ENCODE assay signal across 27 cellular contexts in the genomic region with DNA sequence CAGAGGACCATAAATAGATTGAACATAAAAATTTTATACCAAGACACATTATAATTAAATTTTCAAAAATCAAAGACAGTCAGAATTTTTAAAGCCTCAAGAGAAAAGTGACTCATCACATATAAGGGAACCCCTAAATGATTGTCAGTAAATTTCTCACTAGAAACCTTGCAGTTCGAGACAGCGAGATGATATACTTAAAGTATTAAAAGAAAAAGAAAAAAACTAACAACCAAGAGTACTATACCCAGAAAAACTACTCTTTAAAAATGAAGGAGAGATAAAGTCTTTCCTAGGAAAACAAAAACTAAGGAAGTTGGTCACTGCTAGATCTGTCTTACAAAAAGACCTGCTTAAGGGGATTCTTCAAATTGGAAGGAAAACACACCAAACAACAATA.
A peak's percentile ranks its signal among the peaks of the same experiment; 100 is the strongest.
DNase-seq lines count a peak whose midpoint lies in the region; TF ChIP-seq lines count a peak whose summit lies in the region.
"Had no signal": no experiment of that assay in that cellular context is flagged by ENCODE, and none has a peak within 500 bp of the region (broad histone marks: within the 10 kb centered on the region; RNA-seq: fewer than 3 reads in every experiment).

No MANE protein-coding gene starts in this region.

- no peaks in the 10 kb centered on the region for H3K4me1 ChIP-seq in HEK293 (ENCODE audit: control insufficient read depth, insufficient read depth, low read length)
- H3K4me1 ChIP-seq: A549; BE2C; BLaER1; BLaER1 treated with 17β-estradiol and CSF1 and Interleukin-3, amounts not matched to agents 10 nM and 100 nM; Caco-2 had no signal

- CTCF ChIA-PET in HEK293 (lab: Yijun Ruan, JAX), result no interaction called here

- no peaks in the 10 kb centered on the region for H3K9me3 ChIP-seq in HEK293 (ENCODE audit: control insufficient read depth, insufficient read depth, low read depth, low read length)
- H3K9me3 ChIP-seq: BE2C, Caco-2 had no signal

- POLR2A ChIA-PET in HEK293 (lab: Yijun Ruan, JAX), result no interaction called here

- no peak overlapping the region for H3K4me3 ChIP-seq in HEK293 (ENCODE audit: low read depth, low read length)
- H3K4me3 ChIP-seq: A549; BLaER1; BLaER1 treated with 17β-estradiol and CSF1 and Interleukin-3, amounts not matched to agents 10 nM and 100 nM had no signal

- no peaks in the 10 kb centered on the region for H3K36me3 ChIP-seq in HEK293 (ENCODE audit: control insufficient read depth in 2 of 2, insufficient read depth in 1 of 2, low read length in 2 of 2)
- H3K36me3 ChIP-seq: BE2C; BLaER1; BLaER1 treated with 17β-estradiol and CSF1 and Interleukin-3, amounts not matched to agents 10 nM and 100 nM had no signal

- no peak for DNase-seq in amniotic stem cell (lab: John Stamatoyannopoulos, UW)
- DNase-seq: 8988T; ACHN; AML-193; BE2C; C1 segment of cervical spinal cord; Caco-2; Calu3; CD4-positive, alpha-beta memory T cell; CD4-positive, alpha-beta T cell; CD4-positive, CD25-positive, alpha-beta regulatory T cell; CD8-positive, alpha-beta memory T cell; CD8-positive, alpha-beta T cell; COR-L47; DMS 273 treated with DMSO at 0.1 percent for 48 hours; DMS153; DMS53; DMS79; DMS79 treated with DMSO at 0.1 percent for 48 hours; DND-41; EL had no signal

- TF ChIP-seq CTCF in HEK293 (tag by site-specific recombination; IDR thresholded peaks at IDR 0.05), result no peak

- no peak overlapping the region for H3K27ac ChIP-seq in HEK293 (ENCODE audit: extremely low read depth, low read depth, low read length)
- H3K27ac ChIP-seq: 22Rv1; A549; BLaER1; BLaER1 treated with 17β-estradiol and CSF1 and Interleukin-3, amounts not matched to agents 10 nM and 100 nM; C4-2B had no signal

TF ChIP-seq in HEK293, 187 proteins besides CTCF, POLR2A, EP300 and RAD21:
- TF ChIP-seq ZXDB (tag by site-specific recombination; IDR thresholded peaks at IDR 0.05) (no peak), ZNF658 (tag by site-specific recombination; IDR thresholded peaks at IDR 0.05) (no peak), ZNF791 (tag by site-specific recombination; IDR thresholded peaks at IDR 0.05) (peak; percentile 61; the same call in 1 of the 2 replicates), SETDB1 (IDR thresholded peaks at IDR 0.05; ENCODE audit: insufficient read length, low read length) (peak; percentile 83), ELK4 (IDR thresholded peaks at IDR 0.05; ENCODE audit: borderline replicate concordance, low read depth, low read length) (no peak), ZNF354C (tag by site-specific recombination; IDR thresholded peaks at IDR 0.05; ENCODE audit: borderline replicate concordance, low read depth) (no peak), ZNF221 (tag by site-specific recombination; IDR thresholded peaks at IDR 0.05; ENCODE audit: borderline replicate concordance) (no peak), ZNF48 (tag by site-specific recombination; IDR thresholded peaks at IDR 0.05) (no peak), ZNF248 (tag by site-specific recombination; IDR thresholded peaks at IDR 0.05) (no peak)
